Comparison of ENCODE assay signal across 6 cellular contexts in the genomic region with DNA sequence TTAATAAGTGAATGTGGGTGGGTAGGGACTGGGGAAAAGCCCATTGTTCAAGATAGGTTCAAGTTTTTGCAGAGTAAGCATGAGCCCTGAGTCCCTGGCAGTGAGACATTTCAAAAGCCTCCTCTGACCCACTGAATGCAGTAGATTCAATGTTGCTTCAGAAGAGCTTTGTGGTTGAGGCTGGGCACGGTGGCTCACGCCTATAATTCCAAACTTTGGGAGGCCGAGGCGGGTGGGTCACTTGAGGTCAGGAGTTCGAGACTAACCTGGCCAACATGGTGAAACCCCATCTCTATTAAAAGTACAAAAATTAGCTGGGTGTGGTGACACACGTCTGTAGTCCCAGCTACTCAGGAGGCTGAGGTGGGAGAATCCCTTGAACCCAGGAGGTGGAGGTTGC.
DNase-seq lines count a peak whose midpoint lies in the region; ATAC-seq and TF ChIP-seq lines count a peak whose summit lies in the region.
"Not testable (repeated sequence)": the region's sequence is repeated elsewhere in the genome, so short reads cannot be mapped to it uniquely, and the experiment has no call there.

No MANE protein-coding gene starts in this region.

- not testable (repeated sequence) for H3K27ac ChIP-seq in coronary artery

- DNase-seq in activated effector memory CD4-positive, alpha-beta T cell treated with anti-CD3 and anti-CD28 coated beads, Interleukin-2, amount 50 U/mL, for 16 hours: peak; percentile 25
- DNase-seq in coronary artery (ENCODE audit: low spot score) (peak; percentile 19), islet precursor cell (peak; percentile 14), mesenteric fat pad (ENCODE audit: low spot score) (peak; percentile 53), sciatic nerve (ENCODE audit: low spot score) (peak; percentile 30), ureter (ENCODE audit: low spot score) (peak; percentile 25)

- intact Hi-C loops in sciatic nerve (cut with DNase I): not testable (repeated sequence)

- ATAC-seq in sciatic nerve: not testable (repeated sequence)

- not testable (repeated sequence) for TF ChIP-seq CTCF in coronary artery (IDR thresholded peaks at IDR 0.05)

- H3K4me3 ChIP-seq in coronary artery: not testable (repeated sequence)
